13 cellular contexts compared by ENCODE assay signal in the genomic region with DNA sequence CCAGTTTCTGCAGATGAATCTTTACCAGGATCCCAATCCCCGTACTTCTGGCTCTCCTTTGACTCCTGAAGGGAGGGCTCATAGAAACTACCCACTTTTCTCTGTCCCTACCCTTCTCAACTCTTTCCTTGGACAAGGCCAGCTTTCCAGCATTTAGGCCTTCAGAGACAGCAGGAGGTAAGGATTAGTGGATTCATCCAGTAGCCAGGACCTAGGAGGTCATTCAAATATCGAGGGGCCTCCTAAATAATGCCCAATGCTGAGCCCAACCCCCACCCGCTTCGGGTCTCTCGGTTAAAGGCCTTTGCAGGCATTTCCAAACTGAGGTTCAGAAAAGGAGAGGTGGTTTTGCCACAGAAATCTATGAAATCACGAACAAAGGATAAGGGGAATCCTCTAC. TPM values are rescaled to one million over a fixed set of nuclear protein-coding genes. Genes with fewer than 3 reads are reported as not detected.
DNase-seq lines count a peak whose midpoint lies in the region; ATAC-seq, FAIRE-seq and TF ChIP-seq lines count a peak whose summit lies in the region.
"Had no signal": no experiment of that assay in that cellular context is flagged by ENCODE, and none has a peak within 500 bp of the region (broad histone marks: within the 10 kb centered on the region; RNA-seq: fewer than 3 reads in every experiment).

No MANE protein-coding gene starts in this region.

- POLR2A ChIA-PET in Panc1 (lab: Charles Lee), result no interaction called here

- H3K4me2 ChIP-seq in neural cell (ENCODE audit: low read length), result no peak overlapping the region

- CTCF ChIA-PET in Panc1 (lab: Charles Lee), result no interaction called here

- no peaks in the 10 kb centered on the region for H3K27me3 ChIP-seq in Panc1 (ENCODE audit: control insufficient read depth, insufficient read depth, low read length)
- H3K27me3 ChIP-seq in dorsolateral prefrontal cortex, result no peaks in the 10 kb centered on the region
- H3K27me3 ChIP-seq in neural cell (ENCODE audit: insufficient read depth, low read depth, low read length), result no peaks in the 10 kb centered on the region
- H3K27me3 ChIP-seq in thoracic aorta (replicated peaks; ENCODE audit: insufficient read depth), result no peaks in the 10 kb centered on the region

- no peaks in the 10 kb centered on the region for H3K9me3 ChIP-seq in Panc1 (ENCODE audit: control insufficient read depth, insufficient read depth, low read depth, low read length)
- H3K9me3 ChIP-seq in neural cell (ENCODE audit: low read length), result no peaks in the 10 kb centered on the region
- H3K9me3 ChIP-seq in thoracic aorta, result no peaks in the 10 kb centered on the region

- peak overlapping the region; percentile 52 for H2AFZ ChIP-seq in neural cell (ENCODE audit: low read depth, low read length)

- TF ChIP-seq CTCF in Panc1 (IDR thresholded peaks at IDR 0.05) (no peak), dorsolateral prefrontal cortex (IDR thresholded peaks at IDR 0.05 in 54 of 56, conservative IDR thresholded peaks at IDR 0.05 in 2 of 56; ENCODE audit: low read depth in 1 of 56, partially characterized antibody in 56 of 56) (no peak), neural cell (IDR thresholded peaks at IDR 0.05; ENCODE audit: poor library complexity, severe bottlenecking) (no peak), thoracic aorta (IDR thresholded peaks at IDR 0.05) (no peak), D721Med (IDR thresholded peaks at IDR 0.05; ENCODE audit: insufficient read depth, missing control alignments) (no peak)

- peak overlapping the region; percentile 99 for H3K27ac ChIP-seq in Panc1 (ENCODE audit: low read length)
- H3K27ac ChIP-seq in dorsolateral prefrontal cortex, result peak overlapping the region; percentile 92 to 100 (median 99)
- no peak overlapping the region for H3K27ac ChIP-seq in neural cell (ENCODE audit: low read length)
- H3K27ac ChIP-seq in thoracic aorta, result peak overlapping the region; percentile 90 to 92

- in situ Hi-C loops in Panc1 (cut with HindIII; ENCODE audit: low pct_unique_long_range_greater_than_20kb, low sequenced_read_pairs), result no loop called here

- no peak for FAIRE-seq in D721Med (lab: Jason Lieb, UNC)
- FAIRE-seq: K562 had no signal

- H3F3A ChIP-seq in neural cell (ENCODE audit: insufficient read depth, low read length, poor library complexity, severe bottlenecking), result no peaks in the 10 kb centered on the region

- DNase-seq in Panc1 (ENCODE audit: low read depth, low spot score), result no peak
- no peak for DNase-seq in dorsolateral prefrontal cortex
- no peak for DNase-seq in thoracic aorta (ENCODE audit: low spot score)
- DNase-seq in DMS53 (lab: John Stamatoyannopoulos, UW), result no peak
- no peak for DNase-seq in D721Med (ENCODE audit: insufficient read length, low spot score)
- DNase-seq in EL, result no peak
- DNase-seq: activated naive CD4-positive, alpha-beta T cell treated with anti-CD3 and anti-CD28 coated beads for 36 hours; CD8-positive, alpha-beta memory T cell; NCI-H146; stimulated activated naive CD8-positive, alpha-beta T cell treated with anti-CD3 and anti-CD28 coated beads, Interleukin-15, amount 100 ng/mL, for 72 hours had no signal

- intact Hi-C loops in Panc1 (cut with micrococcal nuclease; ENCODE audit: unreplicated experiment), result loop anchor here (5.0 kb wide), 1 partner anchor 73 kb away; no protein-coding TSS in a partner anchor
- intact Hi-C loops in dorsolateral prefrontal cortex (cut with DNase I), result loop anchor here in 1 of 2 donors (10.0 kb wide), 2 partner anchors 45 to 205 kb away; no protein-coding TSS in a partner anchor

- H3K9ac ChIP-seq in neural cell (ENCODE audit: low read length), result peak overlapping the region; percentile 42

- no peaks in the 10 kb centered on the region for H3K36me3 ChIP-seq in Panc1 (ENCODE audit: control insufficient read depth, insufficient read depth, low read length)
- no peaks in the 10 kb centered on the region for H3K36me3 ChIP-seq in neural cell (ENCODE audit: insufficient read depth, low read length)
- H3K36me3 ChIP-seq in thoracic aorta, result no peaks in the 10 kb centered on the region

- BruUV-seq in Panc1 (replicated peaks; lab: Mats Ljungman, UMichigan), result no TSS peak

- H4K20me1 ChIP-seq in neural cell (ENCODE audit: insufficient read depth), result no peaks in the 10 kb centered on the region

- TF ChIP-seq RAD21 in neural cell (conservative IDR thresholded peaks at IDR 0.05), result no peak

- no peaks in the 10 kb centered on the region for H3K9me2 ChIP-seq in neural cell (ENCODE audit: insufficient read depth, low read length)

- TF ChIP-seq EP300 in neural cell (conservative IDR thresholded peaks at IDR 0.05; ENCODE audit: poor library complexity, severe bottlenecking), result no peak

- H3K79me2 ChIP-seq in neural cell (replicated peaks; ENCODE audit: insufficient read depth, low read length), result peaks cover 37% of the 10 kb centered on the region

- H3K4me3 ChIP-seq in Panc1 (ENCODE audit: low read depth in 2 of 2, low read length in 2 of 2), result no peak overlapping the region
- H3K4me3 ChIP-seq in dorsolateral prefrontal cortex, result peak overlapping the region in 7 of 59 donors; percentile 10 to 71 (median 31)
- no peak overlapping the region for H3K4me3 ChIP-seq in neural cell (ENCODE audit: low read length)
- no peak overlapping the region for H3K4me3 ChIP-seq in thoracic aorta
- H3K4me3 ChIP-seq: K562 had no signal

- ATAC-seq in Panc1 (no peak), thoracic aorta (ENCODE audit: insufficient number of reproducible peaks, low FRiP score, low read depth) (no peak), HG03432 (IDR thresholded peaks at IDR 0.05; ENCODE audit: unreplicated experiment) (no peak)
- ATAC-seq: K562; stimulated activated naive CD8-positive, alpha-beta T cell treated with anti-CD3 and anti-CD28 coated beads, Interleukin-15, amount 100 ng/mL, for 72 hours had no signal

- H3K4me1 ChIP-seq in Panc1 (ENCODE audit: control insufficient read depth, insufficient read depth, low read length) (peaks cover 40% of the 10 kb centered on the region), thoracic aorta (ENCODE audit: control insufficient read depth in 1 of 2, low read depth in 2 of 2) (peaks cover 39 to 62% of the 10 kb centered on the region in 2 donors)

TF ChIP-seq in neural cell, 6 proteins besides CTCF, POLR2A, EP300 and RAD21:
- no peak for TF ChIP-seq TAF1 (IDR thresholded peaks at IDR 0.05; ENCODE audit: low read depth)
- TF ChIP-seq POLR2AphosphoS5 (IDR thresholded peaks at IDR 0.05), result no peak
- TF ChIP-seq EZH2 (IDR thresholded peaks at IDR 0.05; ENCODE audit: borderline replicate concordance, insufficient read depth, low read length, poor library complexity, severe bottlenecking), result no peak
- no peak for TF ChIP-seq SMC3 (conservative IDR thresholded peaks at IDR 0.05; ENCODE audit: poor library complexity)
- TF ChIP-seq REST (IDR thresholded peaks at IDR 0.05; ENCODE audit: borderline replicate concordance), result no peak
- TF ChIP-seq MXI1 (conservative IDR thresholded peaks at IDR 0.05; ENCODE audit: poor library complexity, severe bottlenecking), result no peak

RNA-seq across cellular contexts. Expression of gene ZNF532, which starts 4.7 kb away (rescaled TPM):
- total RNA-seq in Panc1 (2021; ENCODE audit: unreplicated experiment) (49.8 TPM), dorsolateral prefrontal cortex (100 to 1,000 TPM; 105 to 233 (median 146) TPM), thoracic aorta (100 to 1,000 TPM; 133 to 211 TPM)
- 33.3 TPM for polyA plus RNA-seq in Panc1 (2012; ENCODE audit: insufficient read length)
- 119 and 132 TPM in 2 replicates for polyA plus RNA-seq in neural cell
- 405 and 429 TPM in 2 replicates for polyA minus RNA-seq in neural cell
- polyA plus RNA-seq: K562 had no signal
